Comparison of ENCODE assay signal across 1 cellular context in the genomic region with DNA sequence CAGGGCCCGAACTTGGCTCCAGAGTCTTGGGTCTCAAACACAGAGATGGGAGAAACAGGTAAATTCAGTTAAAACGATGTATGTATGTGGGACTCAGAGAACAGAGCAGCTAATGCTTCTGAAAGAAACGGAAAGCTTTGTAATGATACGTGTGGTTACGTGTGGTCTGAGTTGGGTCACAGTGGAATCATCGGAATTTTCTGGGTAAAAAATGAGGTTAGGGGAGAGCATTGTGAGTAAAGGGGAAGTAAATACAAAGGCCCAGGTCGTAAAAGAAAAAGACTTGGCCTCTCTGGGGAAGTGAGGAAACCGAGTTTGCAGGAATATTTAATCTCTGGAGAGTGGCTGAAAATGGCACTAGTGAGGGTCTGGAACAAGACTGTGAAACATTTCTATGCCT.
TF ChIP-seq lines count a peak whose summit lies in the region.

No MANE protein-coding gene starts in this region.

TF ChIP-seq in WTC11, 78 proteins besides CTCF, POLR2A, EP300 and RAD21 (continued from another document):
- TF ChIP-seq FOXK1 (CRISPR knock-in tag; IDR thresholded peaks at IDR 0.05) (no peak), NFATC4 (CRISPR knock-in tag; IDR thresholded peaks at IDR 0.05) (no peak), ZNF423 (CRISPR knock-in tag; IDR thresholded peaks at IDR 0.05) (no peak), GTF2I (CRISPR knock-in tag; conservative IDR thresholded peaks at IDR 0.05) (no peak), TCF7 (CRISPR knock-in tag; IDR thresholded peaks at IDR 0.05; ENCODE audit: low read depth) (no peak)
- TF ChIP-seq, protein P1, sequence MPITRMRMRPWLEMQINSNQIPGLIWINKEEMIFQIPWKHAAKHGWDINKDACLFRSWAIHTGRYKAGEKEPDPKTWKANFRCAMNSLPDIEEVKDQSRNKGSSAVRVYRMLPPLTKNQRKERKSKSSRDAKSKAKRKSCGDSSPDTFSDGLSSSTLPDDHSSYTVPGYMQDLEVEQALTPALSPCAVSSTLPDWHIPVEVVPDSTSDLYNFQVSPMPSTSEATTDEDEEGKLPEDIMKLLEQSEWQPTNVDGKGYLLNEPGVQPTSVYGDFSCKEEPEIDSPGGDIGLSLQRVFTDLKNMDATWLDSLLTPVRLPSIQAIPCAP (CRISPR knock-in tag; IDR thresholded peaks at IDR 0.05): no peak
- TF ChIP-seq, protein P2, sequence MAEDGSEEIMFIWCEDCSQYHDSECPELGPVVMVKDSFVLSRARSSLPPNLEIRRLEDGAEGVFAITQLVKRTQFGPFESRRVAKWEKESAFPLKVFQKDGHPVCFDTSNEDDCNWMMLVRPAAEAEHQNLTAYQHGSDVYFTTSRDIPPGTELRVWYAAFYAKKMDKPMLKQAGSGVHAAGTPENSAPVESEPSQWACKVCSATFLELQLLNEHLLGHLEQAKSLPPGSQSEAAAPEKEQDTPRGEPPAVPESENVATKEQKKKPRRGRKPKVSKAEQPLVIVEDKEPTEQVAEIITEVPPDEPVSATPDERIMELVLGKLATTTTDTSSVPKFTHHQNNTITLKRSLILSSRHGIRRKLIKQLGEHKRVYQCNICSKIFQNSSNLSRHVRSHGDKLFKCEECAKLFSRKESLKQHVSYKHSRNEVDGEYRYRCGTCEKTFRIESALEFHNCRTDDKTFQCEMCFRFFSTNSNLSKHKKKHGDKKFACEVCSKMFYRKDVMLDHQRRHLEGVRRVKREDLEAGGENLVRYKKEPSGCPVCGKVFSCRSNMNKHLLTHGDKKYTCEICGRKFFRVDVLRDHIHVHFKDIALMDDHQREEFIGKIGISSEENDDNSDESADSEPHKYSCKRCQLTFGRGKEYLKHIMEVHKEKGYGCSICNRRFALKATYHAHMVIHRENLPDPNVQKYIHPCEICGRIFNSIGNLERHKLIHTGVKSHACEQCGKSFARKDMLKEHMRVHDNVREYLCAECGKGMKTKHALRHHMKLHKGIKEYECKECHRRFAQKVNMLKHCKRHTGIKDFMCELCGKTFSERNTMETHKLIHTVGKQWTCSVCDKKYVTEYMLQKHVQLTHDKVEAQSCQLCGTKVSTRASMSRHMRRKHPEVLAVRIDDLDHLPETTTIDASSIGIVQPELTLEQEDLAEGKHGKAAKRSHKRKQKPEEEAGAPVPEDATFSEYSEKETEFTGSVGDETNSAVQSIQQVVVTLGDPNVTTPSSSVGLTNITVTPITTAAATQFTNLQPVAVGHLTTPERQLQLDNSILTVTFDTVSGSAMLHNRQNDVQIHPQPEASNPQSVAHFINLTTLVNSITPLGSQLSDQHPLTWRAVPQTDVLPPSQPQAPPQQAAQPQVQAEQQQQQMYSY (CRISPR knock-in tag; IDR thresholded peaks at IDR 0.05): no peak
- TF ChIP-seq, protein P3, sequence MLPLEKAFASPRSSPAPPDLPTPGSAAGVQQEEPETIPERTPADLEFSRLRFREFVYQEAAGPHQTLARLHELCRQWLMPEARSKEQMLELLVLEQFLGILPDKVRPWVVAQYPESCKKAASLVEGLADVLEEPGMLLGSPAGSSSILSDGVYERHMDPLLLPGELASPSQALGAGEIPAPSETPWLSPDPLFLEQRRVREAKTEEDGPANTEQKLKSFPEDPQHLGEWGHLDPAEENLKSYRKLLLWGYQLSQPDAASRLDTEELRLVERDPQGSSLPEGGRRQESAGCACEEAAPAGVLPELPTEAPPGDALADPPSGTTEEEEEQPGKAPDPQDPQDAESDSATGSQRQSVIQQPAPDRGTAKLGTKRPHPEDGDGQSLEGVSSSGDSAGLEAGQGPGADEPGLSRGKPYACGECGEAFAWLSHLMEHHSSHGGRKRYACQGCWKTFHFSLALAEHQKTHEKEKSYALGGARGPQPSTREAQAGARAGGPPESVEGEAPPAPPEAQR (CRISPR knock-in tag; IDR thresholded peaks at IDR 0.05): no peak
- TF ChIP-seq, protein P4, sequence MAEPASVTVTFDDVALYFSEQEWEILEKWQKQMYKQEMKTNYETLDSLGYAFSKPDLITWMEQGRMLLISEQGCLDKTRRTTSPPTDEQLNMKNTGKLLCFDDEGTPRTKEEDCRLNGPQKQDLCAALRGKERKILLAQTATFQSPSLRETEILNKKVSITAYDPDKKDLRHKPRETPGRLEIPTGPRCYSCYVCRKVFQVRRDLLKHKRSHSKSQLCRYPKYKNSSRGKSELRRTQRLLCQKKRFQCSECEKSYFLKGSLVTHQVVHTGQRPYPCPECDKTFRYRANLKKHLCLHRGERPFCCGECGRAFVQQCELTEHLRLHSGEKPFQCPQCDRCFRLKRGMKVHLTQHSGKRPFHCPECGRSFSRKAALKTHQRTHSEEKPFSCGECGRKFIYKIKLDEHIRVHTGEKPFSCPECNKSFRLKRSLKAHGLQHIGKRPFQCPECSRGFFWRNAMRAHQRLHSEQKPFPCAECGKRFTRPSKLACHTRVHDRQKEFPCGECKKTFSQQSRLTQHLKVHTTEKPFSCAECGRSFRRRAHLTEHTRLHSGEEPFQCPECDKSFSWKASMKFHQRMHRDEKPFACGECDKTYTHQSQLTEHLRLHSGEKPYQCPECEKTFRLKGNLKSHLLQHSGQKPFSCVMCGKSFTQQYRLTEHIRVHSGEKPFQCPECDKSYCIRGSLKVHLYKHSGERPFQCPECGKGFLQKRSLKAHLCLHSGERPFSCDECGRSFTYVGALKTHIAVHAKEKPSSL (CRISPR knock-in tag; conservative IDR thresholded peaks at IDR 0.05): no peak
